13 cellular contexts compared by ENCODE assay signal in genomic region chr4:54082168-54082567, GRCh38. TPM values are rescaled to one million over a fixed set of nuclear protein-coding genes. Genes with fewer than 3 reads are reported as not detected.
DNase-seq lines count a peak whose midpoint lies in the region; ATAC-seq, FAIRE-seq and TF ChIP-seq lines count a peak whose summit lies in the region.
"Had no signal": no experiment of that assay in that cellular context is flagged by ENCODE, and none has a peak within 500 bp of the region (broad histone marks: within the 10 kb centered on the region; RNA-seq: fewer than 3 reads in every experiment).

No MANE protein-coding gene starts in this region.

- ATAC-seq in activated naive CD8-positive, alpha-beta T cell treated with anti-CD3 and anti-CD28 coated beads, Interleukin-2, amount 50 U/mL, for 24 hours, result no peak

- H3F3A ChIP-seq in GM23248 (ENCODE audit: insufficient read depth), result peaks cover 43% of the 10 kb centered on the region

- H3K9ac ChIP-seq in GM23248 (no peak overlapping the region), fibroblast of lung (ENCODE audit: insufficient read depth, low read length) (no peak overlapping the region), skeletal muscle satellite cell (ENCODE audit: low read depth, low read length) (no peak overlapping the region)

- H2AFZ ChIP-seq in GM23248, result no peak overlapping the region
- H2AFZ ChIP-seq in fibroblast of lung (ENCODE audit: low read length), result no peak overlapping the region

- in situ Hi-C loops in GM23248 (cut with MboI), result no loop called here

- no peaks in the 10 kb centered on the region for H3K4me1 Mint-ChIP-seq in activated naive CD8-positive, alpha-beta T cell treated with anti-CD3 and anti-CD28 coated beads, Interleukin-2, amount 50 U/mL, for 24 hours

- no peaks in the 10 kb centered on the region for H4K20me1 ChIP-seq in GM23248 (ENCODE audit: insufficient read depth)
- H4K20me1 ChIP-seq in fibroblast of lung (ENCODE audit: control insufficient read depth, extremely low read depth, insufficient read depth, low read length), result no peaks in the 10 kb centered on the region

- H3K9me3 Mint-ChIP-seq in activated naive CD8-positive, alpha-beta T cell treated with anti-CD3 and anti-CD28 coated beads, Interleukin-2, amount 50 U/mL, for 24 hours, result no peaks in the 10 kb centered on the region

- no peaks in the 10 kb centered on the region for H3K27me3 ChIP-seq in GM23248 (replicated peaks; ENCODE audit: insufficient read depth)
- no peaks in the 10 kb centered on the region for H3K27me3 ChIP-seq in fibroblast of lung (ENCODE audit: control insufficient read depth, insufficient read depth, low read length)
- no peaks in the 10 kb centered on the region for H3K27me3 ChIP-seq in skeletal muscle satellite cell (ENCODE audit: control insufficient read depth, insufficient read depth, low read length)
- H3K27me3 ChIP-seq: esophagus squamous epithelium, pancreas had no signal

- H3K36me3 ChIP-seq in GM23248 (ENCODE audit: low read depth) (no peaks in the 10 kb centered on the region), fibroblast of lung (ENCODE audit: control insufficient read depth, insufficient read depth, low read length) (no peaks in the 10 kb centered on the region), skeletal muscle satellite cell (ENCODE audit: insufficient read depth, low read length) (no peaks in the 10 kb centered on the region)
- H3K36me3 ChIP-seq: esophagus squamous epithelium, pancreas had no signal

- no peaks in the 10 kb centered on the region for H3K9me2 ChIP-seq in GM23248 (ENCODE audit: insufficient read depth)

- TF ChIP-seq POLR2A in GM12891 (IDR thresholded peaks at IDR 0.05; ENCODE audit: low read depth, low read length), result no peak

- 0 to 3% methylated on average over 1 of the region's 1 CpG for WGBS in GM23248 (ENCODE audit: low coverage in 1 of 2, low lambda C conversion rate in 2 of 2, missing lambda C conversion rate in 2 of 2), 2 experiments

- no peak for TF ChIP-seq CTCF in fibroblast of lung (conservative IDR thresholded peaks at IDR 0.05 in 1 of 2, IDR thresholded peaks at IDR 0.05 in 1 of 2; ENCODE audit: low read depth in 1 of 2, low read length in 2 of 2)

- H3K4me3 Mint-ChIP-seq in activated naive CD8-positive, alpha-beta T cell treated with anti-CD3 and anti-CD28 coated beads, Interleukin-2, amount 50 U/mL, for 24 hours, result no peak overlapping the region

- H3K4me2 ChIP-seq in GM23248 (ENCODE audit: unreplicated experiment), result peak overlapping the region; percentile 42
- peak overlapping the region; percentile 9 for H3K4me2 ChIP-seq in fibroblast of lung (ENCODE audit: extremely low read depth, insufficient read depth, low read length)
- H3K4me2 ChIP-seq in skeletal muscle satellite cell (ENCODE audit: low read length), result peak overlapping the region; percentile 49

- H3K9me3 ChIP-seq in GM23248 (ENCODE audit: low read depth) (no peaks in the 10 kb centered on the region), fibroblast of lung (ENCODE audit: control insufficient read depth, insufficient read depth, low read depth, low read length) (no peaks in the 10 kb centered on the region), skeletal muscle satellite cell (replicated peaks; ENCODE audit: low read length) (no peaks in the 10 kb centered on the region)
- H3K9me3 ChIP-seq: esophagus squamous epithelium, pancreas had no signal

- no peak overlapping the region for H3K27ac Mint-ChIP-seq in activated naive CD8-positive, alpha-beta T cell treated with anti-CD3 and anti-CD28 coated beads, Interleukin-2, amount 50 U/mL, for 24 hours

- FAIRE-seq in GM12891 (lab: Jason Lieb, UNC), result no peak
- FAIRE-seq: GM18507, pancreas had no signal

- no peak overlapping the region for H3K4me3 ChIP-seq in GM23248
- peak overlapping the region in 1 of 4 experiments; percentile 7 for H3K4me3 ChIP-seq in fibroblast of lung (replicated peaks in 1 of 4; ENCODE audit: control extremely low read depth in 1 of 4, insufficient read depth in 1 of 4, low read depth in 3 of 4, low read length in 4 of 4)
- peak overlapping the region; percentile 4 for H3K4me3 ChIP-seq in skeletal muscle satellite cell (ENCODE audit: low read length)
- H3K4me3 ChIP-seq: esophagus squamous epithelium, pancreas had no signal

- peaks cover 15% of the 10 kb centered on the region for H3K27me3 Mint-ChIP-seq in activated naive CD8-positive, alpha-beta T cell treated with anti-CD3 and anti-CD28 coated beads, Interleukin-2, amount 50 U/mL, for 24 hours

- no peaks in the 10 kb centered on the region for H3K36me3 Mint-ChIP-seq in activated naive CD8-positive, alpha-beta T cell treated with anti-CD3 and anti-CD28 coated beads, Interleukin-2, amount 50 U/mL, for 24 hours (ENCODE audit: low read depth)

- no peaks in the 10 kb centered on the region for H3K79me2 ChIP-seq in GM23248 (ENCODE audit: insufficient read depth)
- no peaks in the 10 kb centered on the region for H3K79me2 ChIP-seq in fibroblast of lung (ENCODE audit: control insufficient read depth, insufficient read depth, low read length)

- H3K27ac ChIP-seq in GM23248 (peak overlapping the region; percentile 30), fibroblast of lung (ENCODE audit: insufficient read depth, low read length) (no peak overlapping the region)
- H3K27ac ChIP-seq: pancreas had no signal

- H3K4me1 ChIP-seq in GM23248 (ENCODE audit: insufficient read depth), result peaks cover 44% of the 10 kb centered on the region
- H3K4me1 ChIP-seq in fibroblast of lung (ENCODE audit: control insufficient read depth, extremely low read depth, insufficient read depth, low read length), result peaks cover 22% of the 10 kb centered on the region
- peaks cover 51% of the 10 kb centered on the region for H3K4me1 ChIP-seq in skeletal muscle satellite cell (ENCODE audit: control insufficient read depth, insufficient read depth, low read length)
- H3K4me1 ChIP-seq: pancreas had no signal

- DNase-seq in GM23248, result peak; percentile 93
- peak; percentile 98 for DNase-seq in RPMI7951 (ENCODE audit: low read depth)
- DNase-seq in fibroblast of lung (ENCODE audit: low read depth in 2 of 2), result peak; percentile 98 to 99
- DNase-seq in GM12891 (ENCODE audit: insufficient read length, low spot score), result no peak
- DNase-seq in Ammon's horn (ENCODE audit: low spot score), result no peak
- DNase-seq in activated naive CD8-positive, alpha-beta T cell treated with anti-CD3 and anti-CD28 coated beads, Interleukin-2, amount 50 U/mL, for 24 hours, result no peak
- DNase-seq: activated effector memory CD4-positive, alpha-beta T cell treated with Interleukin-2 at 50 U/mL for 16 hours; esophagus squamous epithelium; NCI-H1417 treated with DMSO at 0.1 percent for 48 hours had no signal

TF ChIP-seq in GM12891, 5 proteins besides CTCF, POLR2A, EP300 and RAD21:
- TF ChIP-seq SPI1 (IDR thresholded peaks at IDR 0.05; ENCODE audit: low read depth, low read length) (no peak), POU2F2 (IDR thresholded peaks at IDR 0.05; ENCODE audit: low read depth, low read length) (no peak), PAX5 (IDR thresholded peaks at IDR 0.05; ENCODE audit: insufficient read depth, low read length, severe bottlenecking) (no peak), TAF1 (IDR thresholded peaks at IDR 0.05; ENCODE audit: low read depth, low read length) (no peak), POLR2AphosphoS5 (IDR thresholded peaks at IDR 0.05; ENCODE audit: low read depth, low read length) (no peak)

RNA-seq across cellular contexts. Expression of gene CHIC2, which starts 17.8 kb away (rescaled TPM):
- 111 and 126 TPM in 2 replicates for total RNA-seq in GM23248 (2014; rRNA removed; shearing (Covaris generic))
- polyA plus RNA-seq in GM23248 (2016; fragmentation: Nextera tagmentation; extraction: Ambion mirVana), result 137 and 142 TPM in 2 replicates
- 22.1 and 28.3 TPM in 2 replicates for total RNA-seq in RPMI7951 (2014; rRNA removed; shearing (Covaris generic))
- total RNA-seq in fibroblast of lung, result 48.8 and 52.0 TPM in 2 replicates
- polyA plus RNA-seq in fibroblast of lung, result 32.1 and 39.4 TPM in 2 replicates
- 22.7 and 29.0 TPM in 2 replicates for polyA plus RNA-seq in fibroblast of lung (2012)
- polyA minus RNA-seq in fibroblast of lung (ENCODE audit: low replicate concordance), result 0.82 and 3.2 TPM in 2 replicates
- 35.2 and 49.1 TPM in 2 replicates for total RNA-seq in skeletal muscle satellite cell (2012; rRNA removed)
- 9.1 TPM for polyA plus RNA-seq in GM12891 (2012; ENCODE audit: low read depth, missing spikeins)

RNA-seq across cellular contexts. Expression of gene GSX2, which starts 17.8 kb away (rescaled TPM):
- not detected in 2 replicates for total RNA-seq in GM23248 (2014; rRNA removed; shearing (Covaris generic))
- not detected in 2 replicates for polyA plus RNA-seq in GM23248 (2016; fragmentation: Nextera tagmentation; extraction: Ambion mirVana)
- not detected in 2 replicates for total RNA-seq in RPMI7951 (2014; rRNA removed; shearing (Covaris generic))
- total RNA-seq in fibroblast of lung, result 0.33 TPM in 1 of 2 replicates, not detected in the other
- 0.05 and 0.15 TPM in 2 replicates for polyA plus RNA-seq in fibroblast of lung
- 0.25 and 0.29 TPM in 2 replicates for polyA plus RNA-seq in fibroblast of lung (2012)
- polyA minus RNA-seq in fibroblast of lung (ENCODE audit: low replicate concordance), result not detected in 2 replicates
- not detected in 2 replicates for total RNA-seq in skeletal muscle satellite cell (2012; rRNA removed)
- not detected for polyA plus RNA-seq in GM12891 (2012; ENCODE audit: low read depth, missing spikeins)
- total RNA-seq: esophagus squamous epithelium; pancreas; T-helper 2 cell treated with Interferon-gamma antibody and Interleukin-4, amounts not matched to agents 100 ng/mL and 5 ng/mL, for 36 hours had no signal
- polyA plus RNA-seq: pancreas had no signal

Comparison
In these comparisons a context has a peak if more than half of its experiments do, and no peak if none do; other contexts are left out.
1. DNase-seq: peak in GM23248 (single experiment), RPMI7951 (single experiment) and fibroblast of lung (2 of 2); none in GM12891 (single experiment), Ammon's horn (single experiment) and activated naive CD8-positive, alpha-beta T cell treated with anti-CD3 and anti-CD28 coated beads, Interleukin-2, amount 50 U/mL, for 24 hours (single experiment).
2. Peak in every context shown above with its lines, with median percentiles within 50 percentile points of each other: H3K4me2 ChIP-seq.